In genomic region chr20:8117636-8118413, GRCh38 we compare ENCODE assay signal across 25 cellular contexts. TPM values are rescaled to one million over a fixed set of nuclear protein-coding genes. Genes with fewer than 3 reads are reported as not detected.
A peak's percentile ranks its signal among the peaks of the same experiment; 100 is the strongest.
DNase-seq lines count a peak whose midpoint lies in the region; ATAC-seq and TF ChIP-seq lines count a peak whose summit lies in the region.
"Had no signal": no experiment of that assay in that cellular context is flagged by ENCODE, and none has a peak within 500 bp of the region (broad histone marks: within the 10 kb centered on the region; RNA-seq: fewer than 3 reads in every experiment).

No MANE protein-coding gene starts in this region.

- no peaks in the 10 kb centered on the region for H3K4me1 Mint-ChIP-seq in CD4-positive, alpha-beta T cell (ENCODE audit: low read depth)
- H3K4me1 Mint-ChIP-seq: activated naive CD8-positive, alpha-beta T cell treated with anti-CD3 and anti-CD28 coated beads for 36 hours; naive thymus-derived CD4-positive, alpha-beta T cell; stimulated activated naive B cell treated with anti-CD40 and anti-IgM and Interleukin-4, amounts not matched to agents 10 μg/mL and 1 μg/mL and 100 μg/mL, for 72 hours had no signal

- H2BK5ac ChIP-seq in mesenchymal stem cell (ENCODE audit: low read depth, low read length, poor library complexity, severe bottlenecking) = no peak overlapping the region

- peak overlapping the region; percentile 60 for H4K8ac ChIP-seq in mesenchymal stem cell (ENCODE audit: low read length)

- H3K9me3 ChIP-seq in left ventricle myocardium inferior (replicated peaks) (no peaks in the 10 kb centered on the region), adipocyte (ENCODE audit: control insufficient read depth, low read length) (no peaks in the 10 kb centered on the region), mesenchymal stem cell (ENCODE audit: control insufficient read depth, low read length) (no peaks in the 10 kb centered on the region), stomach smooth muscle (ENCODE audit: control insufficient read depth in 2 of 2, low read length in 2 of 2) (no peaks in the 10 kb centered on the region)
- H3K9me3 ChIP-seq in CD4-positive, alpha-beta T cell (ENCODE audit: control insufficient read depth, low read length) = no peaks in the 10 kb centered on the region
- H3K9me3 ChIP-seq: ascending aorta, testis had no signal

- H3K27ac ChIP-seq in left ventricle myocardium inferior (replicated peaks) (peak overlapping the region; percentile 10), mesenchymal stem cell (ENCODE audit: low read length, poor library complexity, severe bottlenecking) (no peak overlapping the region), stomach smooth muscle (ENCODE audit: low read length) (peak overlapping the region; percentile 75)
- H3K27ac ChIP-seq in CD4-positive, alpha-beta T cell (ENCODE audit: low read depth, low read length) = no peak overlapping the region
- H3K27ac ChIP-seq: ascending aorta, cardiac muscle cell, testis had no signal

- H3K9me3 Mint-ChIP-seq in CD4-positive, alpha-beta T cell = no peaks in the 10 kb centered on the region
- H3K9me3 Mint-ChIP-seq: activated naive CD8-positive, alpha-beta T cell treated with anti-CD3 and anti-CD28 coated beads for 36 hours; mesothelial cell of epicardium; naive thymus-derived CD4-positive, alpha-beta T cell; stimulated activated naive B cell treated with anti-CD40 and anti-IgM and Interleukin-4, amounts not matched to agents 10 μg/mL and 1 μg/mL and 100 μg/mL, for 72 hours had no signal

- H3K18ac ChIP-seq in mesenchymal stem cell (ENCODE audit: low read depth in 1 of 2, low read length in 2 of 2) = peak overlapping the region in 1 of 2 experiments; percentile 43

- H3K36me3 ChIP-seq in left ventricle myocardium inferior = no peaks in the 10 kb centered on the region
- H3K36me3 ChIP-seq in adipocyte (ENCODE audit: control insufficient read depth, insufficient read depth, low read length, severe bottlenecking) = no peaks in the 10 kb centered on the region
- no peaks in the 10 kb centered on the region for H3K36me3 ChIP-seq in mesenchymal stem cell (ENCODE audit: control insufficient read depth in 1 of 2, insufficient read depth in 2 of 2, low read depth in 1 of 2, low read length in 2 of 2)
- no peaks in the 10 kb centered on the region for H3K36me3 ChIP-seq in stomach smooth muscle (ENCODE audit: control insufficient read depth in 2 of 2, insufficient read depth in 2 of 2, low read length in 2 of 2)
- H3K36me3 ChIP-seq: ascending aorta, cardiac muscle cell had no signal

- no peak overlapping the region for H2BK120ac ChIP-seq in mesenchymal stem cell (ENCODE audit: low read depth, low read length)

- CTCF ChIA-PET in CD4-positive, alpha-beta T cell (lab: Charles Lee) = no interaction called here

- H3K9ac ChIP-seq in adipocyte (ENCODE audit: low read length) (no peak overlapping the region), mesenchymal stem cell (ENCODE audit: low read length) (no peak overlapping the region), stomach smooth muscle (ENCODE audit: low read length in 2 of 2) (no peak overlapping the region)

- DNase-seq in left ventricle myocardium inferior (no peak), Right ventricle myocardium superior (no peak), adipocyte (ENCODE audit: low read depth) (peak; percentile 47), mesenchymal stem cell (no peak), NCI-H187 (lab: John Stamatoyannopoulos, UW) (no peak), NCI-H226 (no peak)
- DNase-seq in CD4-positive, alpha-beta T cell = no peak
- DNase-seq: 8988T; activated CD8-positive, alpha-beta T cell treated with anti-CD3 and anti-CD28 coated beads, Interleukin-2, amount 10 ng/mL, durations not matched to agents 7 days and 5 days; activated naive CD8-positive, alpha-beta T cell treated with anti-CD3 and anti-CD28 coated beads for 36 hours; effector CD4-positive, alpha-beta T cell; KBM-7; naive thymus-derived CD4-positive, alpha-beta T cell; NCI-H1105; NCI-H187 treated with DMSO at 0.1 percent for 48 hours; NCI-H524 treated with DMSO at 0.1 percent for 48 hours; NK-92 treated with Interleukin-12 subunit alpha and Interleukin-12 subunit beta, amount 100 ng/mL, for 24 hours; nucleus accumbens; PC-3; stimulated activated naive B cell treated with anti-CD40 and anti-IgM and Interleukin-4, amounts not matched to agents 10 μg/mL and 1 μg/mL and 100 μg/mL, for 72 hours; testis had no signal

- no peak for TF ChIP-seq CTCF in left ventricle myocardium inferior (IDR thresholded peaks at IDR 0.05; ENCODE audit: borderline replicate concordance)
- TF ChIP-seq CTCF in CD4-positive, alpha-beta T cell (IDR thresholded peaks at IDR 0.05) = no peak

- H2AFZ ChIP-seq in mesenchymal stem cell (ENCODE audit: low read depth, low read length) = no peak overlapping the region

- POLR2A ChIA-PET in CD4-positive, alpha-beta T cell (lab: Charles Lee) = no interaction called here

- no peak overlapping the region for H3K4me3 Mint-ChIP-seq in CD4-positive, alpha-beta T cell
- H3K4me3 Mint-ChIP-seq: activated CD8-positive, alpha-beta T cell treated with anti-CD3 and anti-CD28 coated beads, Interleukin-2, amount 10 ng/mL, durations not matched to agents 7 days and 5 days; activated naive CD8-positive, alpha-beta T cell treated with anti-CD3 and anti-CD28 coated beads for 36 hours; mesothelial cell of epicardium; naive thymus-derived CD4-positive, alpha-beta T cell; stimulated activated naive B cell treated with anti-CD40 and anti-IgM and Interleukin-4, amounts not matched to agents 10 μg/mL and 1 μg/mL and 100 μg/mL, for 72 hours had no signal

- no peak for ATAC-seq in Right ventricle myocardium superior (ENCODE audit: poor library complexity)
- ATAC-seq in CD4-positive, alpha-beta T cell (ENCODE audit: poor library complexity) = no peak
- ATAC-seq: activated CD8-positive, alpha-beta T cell treated with anti-CD3 and anti-CD28 coated beads, Interleukin-2, amount 10 ng/mL, durations not matched to agents 7 days and 5 days; naive thymus-derived CD4-positive, alpha-beta T cell; PC-3; stimulated activated naive B cell treated with anti-CD40 and anti-IgM and Interleukin-4, amounts not matched to agents 10 μg/mL and 1 μg/mL and 100 μg/mL, for 72 hours had no signal

- H3K36me3 Mint-ChIP-seq in CD4-positive, alpha-beta T cell (ENCODE audit: low read depth) = no peaks in the 10 kb centered on the region
- H3K36me3 Mint-ChIP-seq: activated naive CD8-positive, alpha-beta T cell treated with anti-CD3 and anti-CD28 coated beads for 36 hours; mesothelial cell of epicardium; naive thymus-derived CD4-positive, alpha-beta T cell; stimulated activated naive B cell treated with anti-CD40 and anti-IgM and Interleukin-4, amounts not matched to agents 10 μg/mL and 1 μg/mL and 100 μg/mL, for 72 hours had no signal

- H3K23ac ChIP-seq in mesenchymal stem cell (ENCODE audit: low read length in 2 of 2) = no peak overlapping the region

- no peak overlapping the region for H3K27ac Mint-ChIP-seq in CD4-positive, alpha-beta T cell
- H3K27ac Mint-ChIP-seq: activated CD8-positive, alpha-beta T cell treated with anti-CD3 and anti-CD28 coated beads, Interleukin-2, amount 10 ng/mL, durations not matched to agents 7 days and 5 days; activated naive CD8-positive, alpha-beta T cell treated with anti-CD3 and anti-CD28 coated beads for 36 hours; mesothelial cell of epicardium; naive thymus-derived CD4-positive, alpha-beta T cell; stimulated activated naive B cell treated with anti-CD40 and anti-IgM and Interleukin-4, amounts not matched to agents 10 μg/mL and 1 μg/mL and 100 μg/mL, for 72 hours had no signal

- H2BK12ac ChIP-seq in mesenchymal stem cell (ENCODE audit: low read length in 2 of 2) = no peak overlapping the region

- H3K4me1 ChIP-seq in left ventricle myocardium inferior (peaks cover 10% of the 10 kb centered on the region), adipocyte (ENCODE audit: control insufficient read depth, insufficient read depth, low read length) (peaks cover 41% of the 10 kb centered on the region), mesenchymal stem cell (ENCODE audit: control insufficient read depth, insufficient read depth, low read depth, low read length) (no peaks in the 10 kb centered on the region), stomach smooth muscle (ENCODE audit: control insufficient read depth, insufficient read depth, low read length) (peaks cover 15% of the 10 kb centered on the region)
- H3K4me1 ChIP-seq: ascending aorta, testis had no signal

- peaks cover 15% of the 10 kb centered on the region for H3K27me3 Mint-ChIP-seq in CD4-positive, alpha-beta T cell

- 92% methylated on average over 2 of the region's 4 CpGs for WGBS in mesenchymal stem cell

- intact Hi-C loops in left ventricle myocardium inferior (cut with micrococcal nuclease) (no loop called here), Right ventricle myocardium superior (cut with DNase I) (no loop called here)
- intact Hi-C loops in CD4-positive, alpha-beta T cell (cut with DNase I, micrococcal nuclease) = no loop called here

- H3K27me3 ChIP-seq in left ventricle myocardium inferior (ENCODE audit: low read depth) (no peaks in the 10 kb centered on the region), adipocyte (replicated peaks; ENCODE audit: control insufficient read depth, insufficient read depth, low read length) (no peaks in the 10 kb centered on the region), mesenchymal stem cell (ENCODE audit: control insufficient read depth in 1 of 2, insufficient read depth in 1 of 2, low read length in 2 of 2) (no peaks in the 10 kb centered on the region), stomach smooth muscle (ENCODE audit: control insufficient read depth in 1 of 2, insufficient read depth in 2 of 2, low read length in 2 of 2) (no peaks in the 10 kb centered on the region)
- H3K27me3 ChIP-seq in CD4-positive, alpha-beta T cell (ENCODE audit: control insufficient read depth, insufficient read depth, low read length) = no peaks in the 10 kb centered on the region
- H3K27me3 ChIP-seq: ascending aorta, cardiac muscle cell, testis had no signal

- H3K4me3 ChIP-seq in left ventricle myocardium inferior (no peak overlapping the region), adipocyte (ENCODE audit: low read length) (no peak overlapping the region), mesenchymal stem cell (ENCODE audit: insufficient read depth in 1 of 2, low read depth in 1 of 2, low read length in 2 of 2) (no peak overlapping the region), stomach smooth muscle (ENCODE audit: low read length in 2 of 2) (peak overlapping the region; percentile 5 to 40)
- H3K4me3 ChIP-seq: ascending aorta, cardiac muscle cell, testis had no signal

- H3K4me2 ChIP-seq in mesenchymal stem cell (ENCODE audit: low read length, poor library complexity, severe bottlenecking) = no peak overlapping the region

- H4K91ac ChIP-seq in mesenchymal stem cell (ENCODE audit: low read length) = no peak overlapping the region

- H2AK5ac ChIP-seq in mesenchymal stem cell (ENCODE audit: low read length, severe bottlenecking) = no peak overlapping the region

- H3K79me1 ChIP-seq in mesenchymal stem cell (replicated peaks; ENCODE audit: low read length, poor library complexity, severe bottlenecking) = no peaks in the 10 kb centered on the region

- H3K14ac ChIP-seq in mesenchymal stem cell (ENCODE audit: low read length in 2 of 2) = no peak overlapping the region

- H2BK15ac ChIP-seq in mesenchymal stem cell (ENCODE audit: low read depth, poor library complexity, severe bottlenecking) = peak overlapping the region; percentile 28

- no peak overlapping the region for H3K4ac ChIP-seq in mesenchymal stem cell (ENCODE audit: low read depth in 1 of 2, low read length in 2 of 2)

RNA-seq across cellular contexts. Expression of gene PLCB1, which starts 14.2 kb away (rescaled TPM):
- 6.0 TPM for total RNA-seq in left ventricle myocardium inferior
- total RNA-seq in Right ventricle myocardium superior = 6.3 TPM
- 15.1 TPM for polyA plus RNA-seq in mesenchymal stem cell (2013, experiment 1 of 2)
- polyA plus RNA-seq in mesenchymal stem cell (2013, experiment 2 of 2) = 15.5 TPM
- total RNA-seq in CD4-positive, alpha-beta T cell = 1 to 10 TPM; 3.8 to 5.6 TPM

Comparison
In these comparisons a context has a peak if more than half of its experiments do, and no peak if none do; other contexts are left out.
1. H3K27ac ChIP-seq: peak in left ventricle myocardium inferior (single experiment) and stomach smooth muscle (single experiment); none in mesenchymal stem cell (single experiment) and CD4-positive, alpha-beta T cell (single experiment).
2. H3K4me3 ChIP-seq: peak in stomach smooth muscle (2 of 2); none in left ventricle myocardium inferior (single experiment), adipocyte (single experiment) and mesenchymal stem cell (0 of 2).